In genomic region chr9:127122176-127123151, GRCh38 we compare ENCODE assay signal across 8 cellular contexts.
DNase-seq lines count a peak whose midpoint lies in the region; ATAC-seq and TF ChIP-seq lines count a peak whose summit lies in the region.

A gene with protein sequence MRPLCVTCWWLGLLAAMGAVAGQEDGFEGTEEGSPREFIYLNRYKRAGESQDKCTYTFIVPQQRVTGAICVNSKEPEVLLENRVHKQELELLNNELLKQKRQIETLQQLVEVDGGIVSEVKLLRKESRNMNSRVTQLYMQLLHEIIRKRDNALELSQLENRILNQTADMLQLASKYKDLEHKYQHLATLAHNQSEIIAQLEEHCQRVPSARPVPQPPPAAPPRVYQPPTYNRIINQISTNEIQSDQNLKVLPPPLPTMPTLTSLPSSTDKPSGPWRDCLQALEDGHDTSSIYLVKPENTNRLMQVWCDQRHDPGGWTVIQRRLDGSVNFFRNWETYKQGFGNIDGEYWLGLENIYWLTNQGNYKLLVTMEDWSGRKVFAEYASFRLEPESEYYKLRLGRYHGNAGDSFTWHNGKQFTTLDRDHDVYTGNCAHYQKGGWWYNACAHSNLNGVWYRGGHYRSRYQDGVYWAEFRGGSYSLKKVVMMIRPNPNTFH (minus strand): TSS chr9:127122635. CDS start chr9:127108731, 13,904 bp downstream.

- H2AFZ ChIP-seq in parathyroid adenoma, result peak within 1 kb of the TSS; percentile 64

- H3K9ac ChIP-seq in parathyroid adenoma, result no peak within 1 kb of the TSS

- H3K4me1 ChIP-seq in parathyroid adenoma, result peaks cover 7% of the 10 kb centered on the region

- no peak for ATAC-seq in GM19395 (IDR thresholded peaks at IDR 0.05; ENCODE audit: unreplicated experiment)

- no peaks in the 10 kb centered on the region for H3K36me3 ChIP-seq in parathyroid adenoma (ENCODE audit: control insufficient read depth, insufficient read depth, low read length)

- in situ Hi-C loops in astrocyte of the spinal cord (cut with HindIII; ENCODE audit: low sequenced_read_pairs), result no loop called here

- H3K4me2 ChIP-seq in parathyroid adenoma (ENCODE audit: low read length), result peak within 1 kb of the TSS; percentile 18

- no peaks in the 10 kb centered on the region for H3K9me3 ChIP-seq in parathyroid adenoma (ENCODE audit: control insufficient read depth, low read length)

- no peak for TF ChIP-seq CTCF in astrocyte of the spinal cord (IDR thresholded peaks at IDR 0.05; ENCODE audit: low read depth, low read length)
- TF ChIP-seq CTCF in parathyroid adenoma (IDR thresholded peaks at IDR 0.05), result no peak

- H3K79me2 ChIP-seq in parathyroid adenoma, result no peaks in the 10 kb centered on the region

- H3K27me3 ChIP-seq in parathyroid adenoma (ENCODE audit: control insufficient read depth, insufficient read depth, low read length), result no peaks in the 10 kb centered on the region

- peak within 1 kb of the TSS; percentile 53 for H3K4me3 ChIP-seq in astrocyte of the spinal cord (ENCODE audit: low read depth, low read length)
- H3K4me3 ChIP-seq in parathyroid adenoma (ENCODE audit: low read depth, low read length), result peak within 1 kb of the TSS; percentile 41

- DNase-seq in stimulated activated CD4-positive, alpha-beta T cell treated with anti-CD3 and anti-CD28 coated beads, Interleukin-1b, Interleukin-23, amount 100 ng/mL, for 48 hours, result peak; percentile 32
- DNase-seq in stimulated activated CD4-positive, alpha-beta T cell treated with anti-CD3 and anti-CD28 coated beads, Interleukin-4, amount 100 ng/mL, for 24 hours, result no peak
- peak; percentile 86 for DNase-seq in NCI-H2227 (lab: John Stamatoyannopoulos, UW; ENCODE audit: unreplicated experiment)
- peak; percentile 94 for DNase-seq in astrocyte of the spinal cord (ENCODE audit: low read depth, low spot score)
- peak; percentile 93 for DNase-seq in hepatic stellate cell (ENCODE audit: low spot score)
- DNase-seq in stimulated activated naive CD4-positive, alpha-beta T cell (lab: John Stamatoyannopoulos, UW), result no peak

- peak within 1 kb of the TSS; percentile 36 for H3K27ac ChIP-seq in parathyroid adenoma

Comparison
In these comparisons a context has a peak if more than half of its experiments do, and no peak if none do; other contexts are left out.
1. DNase-seq: peak in stimulated activated CD4-positive, alpha-beta T cell treated with anti-CD3 and anti-CD28 coated beads, Interleukin-1b, Interleukin-23, amount 100 ng/mL, for 48 hours (single experiment), NCI-H2227 (single experiment), astrocyte of the spinal cord (single experiment) and hepatic stellate cell (single experiment); none in stimulated activated CD4-positive, alpha-beta T cell treated with anti-CD3 and anti-CD28 coated beads, Interleukin-4, amount 100 ng/mL, for 24 hours (single experiment) and stimulated activated naive CD4-positive, alpha-beta T cell (0 of 6).